ENCODE assay signal across 17 cellular contexts in genomic region chr5:119319890-119320289, GRCh38. TPM values are rescaled to one million over a fixed set of nuclear protein-coding genes. Genes with fewer than 3 reads are reported as not detected.
DNase-seq lines count a peak whose midpoint lies in the region; ATAC-seq, FAIRE-seq and TF ChIP-seq lines count a peak whose summit lies in the region.
"Had no signal": no experiment of that assay in that cellular context is flagged by ENCODE, and none has a peak within 500 bp of the region (broad histone marks: within the 10 kb centered on the region; RNA-seq: fewer than 3 reads in every experiment).

No MANE protein-coding gene starts in this region.

- H3K27me3 Mint-ChIP-seq in activated CD4-positive, alpha-beta T cell treated with anti-CD3 and anti-CD28 coated beads, Interleukin-2, amount 10 ng/mL, durations not matched to agents 7 days and 5 days: no peaks in the 10 kb centered on the region
- H3K27me3 Mint-ChIP-seq in natural killer cell (ENCODE audit: low read depth in 2 of 2) (no peaks in the 10 kb centered on the region), glutamatergic neuron (ENCODE audit: unreplicated experiment) (no peaks in the 10 kb centered on the region)

- H3K27me3 ChIP-seq in HepG2 (ENCODE audit: control insufficient read depth in 1 of 2, insufficient read depth in 2 of 2, low read length in 2 of 2): no peaks in the 10 kb centered on the region
- H3K27me3 ChIP-seq: tibial artery had no signal

- H3K27ac ChIP-seq in HepG2 (ENCODE audit: extremely low read length, insufficient read depth, low read length): no peak overlapping the region
- H3K27ac ChIP-seq: C4-2B, tibial artery had no signal

- CTCF ChIA-PET in activated CD4-positive, alpha-beta T cell treated with anti-CD3 and anti-CD28 coated beads, Interleukin-2, amount 10 ng/mL, durations not matched to agents 7 days and 5 days (lab: Charles Lee): no interaction called here
- CTCF ChIA-PET in HepG2 (lab: Yijun Ruan, JAX; ENCODE audit: low intra/inter-chr PET ratio, low total read pairs): no interaction called here

- FAIRE-seq in GM12892 (lab: Jason Lieb, UNC) (peak; percentile 38), HepG2 (lab: Jason Lieb, UNC) (no peak)
- FAIRE-seq: A549, kidney had no signal

- no peak overlapping the region for H2AFZ ChIP-seq in HepG2 (ENCODE audit: low read length)

- WGBS in HepG2 (ENCODE audit: low lambda C conversion rate): 94% methylated on average over 5 of the region's 5 CpGs

- H3K9ac ChIP-seq in HepG2 (ENCODE audit: insufficient read depth, low read depth, low read length): no peak overlapping the region

- no peaks in the 10 kb centered on the region for H4K20me1 ChIP-seq in HepG2 (ENCODE audit: insufficient read depth, low read length)

- POLR2A ChIA-PET in activated CD4-positive, alpha-beta T cell treated with anti-CD3 and anti-CD28 coated beads, Interleukin-2, amount 10 ng/mL, durations not matched to agents 7 days and 5 days (lab: Charles Lee): no interaction called here
- POLR2A ChIA-PET in HepG2 (lab: Yijun Ruan, JAX): no interaction called here

- TF ChIP-seq CTCF in natural killer cell (IDR thresholded peaks at IDR 0.05) (no peak), glutamatergic neuron (IDR thresholded peaks at IDR 0.05; ENCODE audit: partially characterized antibody, unreplicated experiment) (no peak), HepG2 (CRISPR knock-in tag; IDR thresholded peaks at IDR 0.05) (no peak)

- no peak for TF ChIP-seq POLR2A in GM12892 (IDR thresholded peaks at IDR 0.05; ENCODE audit: low read depth, low read length)
- TF ChIP-seq POLR2A in HepG2 (IDR thresholded peaks at IDR 0.05; ENCODE audit: insufficient read depth in 1 of 2, low read depth in 2 of 2, low read length in 2 of 2): no peak

- in situ Hi-C loops in HepG2 (cut with HindIII; ENCODE audit: extremely low pct_ligation_motif_present, low pct_unique_long_range_greater_than_20kb): no loop called here

- no peak for ATAC-seq in activated naive CD4-positive, alpha-beta T cell treated with anti-CD3 and anti-CD28 coated beads, Interleukin-2, amount 50 U/mL, for 72 hours
- no peak for ATAC-seq in natural killer cell
- ATAC-seq in HepG2: no peak
- ATAC-seq: A549 had no signal

- TF ChIP-seq RAD21 in HepG2 (CRISPR knock-in tag; IDR thresholded peaks at IDR 0.05): no peak

- no TSS peak for BruUV-seq in HepG2 (replicated peaks; lab: Mats Ljungman, UMichigan)

- H3K79me2 ChIP-seq in HepG2 (ENCODE audit: insufficient read depth, low read length): no peaks in the 10 kb centered on the region

- intact Hi-C loops in natural killer cell (cut with micrococcal nuclease): loop anchor here (5.0 kb wide), 1 partner anchor 37 kb away; the partner anchor contains the start of gene TNFAIP8
- intact Hi-C loops in HepG2 (cut with micrococcal nuclease; ENCODE audit: unreplicated experiment): loop anchor here (5.0 kb wide), 1 partner anchor 92 kb away; no protein-coding TSS in a partner anchor

- H3K4me1 Mint-ChIP-seq in activated CD4-positive, alpha-beta T cell treated with anti-CD3 and anti-CD28 coated beads, Interleukin-2, amount 10 ng/mL, durations not matched to agents 7 days and 5 days: peaks cover 92% of the 10 kb centered on the region
- H3K4me1 Mint-ChIP-seq in natural killer cell (peaks cover 68 to 73% of the 10 kb centered on the region in 2 donors), glutamatergic neuron (ENCODE audit: low read depth, unreplicated experiment) (no peaks in the 10 kb centered on the region)

- H3K9me3 ChIP-seq in HepG2 (ENCODE audit: low read length): no peaks in the 10 kb centered on the region
- H3K9me3 ChIP-seq: A549, tibial artery had no signal

- no peak overlapping the region for H3K4me3 ChIP-seq in HepG2 (replicated peaks in 1 of 3; ENCODE audit: insufficient read depth in 1 of 3, low read depth in 2 of 3, low read length in 3 of 3)
- H3K4me3 ChIP-seq: A549, tibial artery had no signal

- H3K36me3 ChIP-seq in HepG2 (replicated peaks in 1 of 2; ENCODE audit: control insufficient read depth in 1 of 2, insufficient read depth in 2 of 2, low read length in 2 of 2): no peaks in the 10 kb centered on the region
- H3K36me3 ChIP-seq: tibial artery had no signal

- H3K4me1 ChIP-seq in HepG2 (ENCODE audit: insufficient read depth, low read length): peaks cover 41% of the 10 kb centered on the region

- DNase-seq in activated CD4-positive, alpha-beta T cell treated with anti-CD3 and anti-CD28 coated beads, Interleukin-2, amount 10 ng/mL, durations not matched to agents 7 days and 5 days: no peak
- DNase-seq in activated CD4-positive, alpha-beta T cell treated with anti-CD3 and anti-CD28 coated beads, Interleukin-2, amount 50 U/mL, for 4 hours: no peak
- DNase-seq in GM12892 (ENCODE audit: insufficient read length) (no peak), natural killer cell (no peak), glutamatergic neuron (no peak), HepG2 (ENCODE audit: low spot score) (no peak), germinal center (ENCODE audit: low spot score) (no peak)
- DNase-seq in activated naive CD4-positive, alpha-beta T cell treated with anti-CD3 and anti-CD28 coated beads, Interleukin-2, amount 50 U/mL, for 72 hours (ENCODE audit: low spot score in 2 of 2): no peak
- DNase-seq: activated CD4-positive, alpha-beta T cell treated with anti-CD3 and anti-CD28 coated beads for 1 hour; endodermal cell; Karpas-422; kidney; NCI-H1105 treated with DMSO at 0.1 percent for 48 hours; T1000; tibial artery had no signal

- peak overlapping the region; percentile 3 for H3K4me3 Mint-ChIP-seq in activated CD4-positive, alpha-beta T cell treated with anti-CD3 and anti-CD28 coated beads, Interleukin-2, amount 10 ng/mL, durations not matched to agents 7 days and 5 days
- H3K4me3 Mint-ChIP-seq in natural killer cell: no peak overlapping the region
- no peak overlapping the region for H3K4me3 Mint-ChIP-seq in glutamatergic neuron (ENCODE audit: unreplicated experiment)
- H3K4me3 Mint-ChIP-seq: endodermal cell had no signal

- H3K4me2 ChIP-seq in HepG2 (ENCODE audit: low read depth, low read length): no peak overlapping the region
- H3K4me2 ChIP-seq: A549 had no signal

- no peaks in the 10 kb centered on the region for H3K9me3 Mint-ChIP-seq in activated CD4-positive, alpha-beta T cell treated with anti-CD3 and anti-CD28 coated beads, Interleukin-2, amount 10 ng/mL, durations not matched to agents 7 days and 5 days
- no peaks in the 10 kb centered on the region for H3K9me3 Mint-ChIP-seq in activated naive CD4-positive, alpha-beta T cell treated with anti-CD3 and anti-CD28 coated beads, Interleukin-2, amount 50 U/mL, for 72 hours
- H3K9me3 Mint-ChIP-seq in natural killer cell (no peaks in the 10 kb centered on the region), glutamatergic neuron (ENCODE audit: unreplicated experiment) (peaks cover 2% of the 10 kb centered on the region)
- H3K9me3 Mint-ChIP-seq: endodermal cell had no signal

- H3K36me3 Mint-ChIP-seq in activated CD4-positive, alpha-beta T cell treated with anti-CD3 and anti-CD28 coated beads, Interleukin-2, amount 10 ng/mL, durations not matched to agents 7 days and 5 days (ENCODE audit: low read depth): peaks cover 52% of the 10 kb centered on the region
- H3K36me3 Mint-ChIP-seq in activated naive CD4-positive, alpha-beta T cell treated with anti-CD3 and anti-CD28 coated beads, Interleukin-2, amount 50 U/mL, for 72 hours: peaks cover 7 to 20% of the 10 kb centered on the region in 2 donors
- no peaks in the 10 kb centered on the region for H3K36me3 Mint-ChIP-seq in natural killer cell
- H3K36me3 Mint-ChIP-seq in glutamatergic neuron (ENCODE audit: unreplicated experiment): no peaks in the 10 kb centered on the region

- H3K27ac Mint-ChIP-seq in activated CD4-positive, alpha-beta T cell treated with anti-CD3 and anti-CD28 coated beads, Interleukin-2, amount 10 ng/mL, durations not matched to agents 7 days and 5 days: no peak overlapping the region
- H3K27ac Mint-ChIP-seq in activated naive CD4-positive, alpha-beta T cell treated with anti-CD3 and anti-CD28 coated beads, Interleukin-2, amount 50 U/mL, for 72 hours: peak overlapping the region; percentile 57 to 86
- peak overlapping the region; percentile 71 to 81 for H3K27ac Mint-ChIP-seq in natural killer cell
- no peak overlapping the region for H3K27ac Mint-ChIP-seq in glutamatergic neuron (ENCODE audit: unreplicated experiment)
- H3K27ac Mint-ChIP-seq: endodermal cell had no signal

- no peak for TF ChIP-seq EP300 in HepG2 (IDR thresholded peaks at IDR 0.05; ENCODE audit: low read depth in 2 of 2, low read length in 2 of 2)
- TF ChIP-seq EP300 in HepG2 (CRISPR knock-in tag; IDR thresholded peaks at IDR 0.05; ENCODE audit: borderline replicate concordance): no peak

RNA-seq across cellular contexts. Expression of gene TNFAIP8, which starts 35.9 kb away (rescaled TPM):
- total RNA-seq in activated CD4-positive, alpha-beta T cell treated with anti-CD3 and anti-CD28 coated beads, Interleukin-2, amount 10 ng/mL, durations not matched to agents 7 days and 5 days: 100 to 1,000 TPM; 167 to 184 TPM
- polyA plus RNA-seq in GM12892 (2012; ENCODE audit: missing spikeins): 104 TPM
- total RNA-seq in activated naive CD4-positive, alpha-beta T cell treated with anti-CD3 and anti-CD28 coated beads, Interleukin-2, amount 50 U/mL, for 72 hours: 100 to 1,000 TPM; 110 to 146 TPM
- total RNA-seq in natural killer cell: 10 to 100 TPM; 47.6 to 87.5 (median 76.3) TPM
- total RNA-seq in glutamatergic neuron (ENCODE audit: unreplicated experiment): 2.5 TPM
- 11.2 and 14.9 TPM in 2 replicates for total RNA-seq in HepG2 (2016; rRNA removed; fragmentation: Illumina TruSeq; extraction: Trizol)
- total RNA-seq in HepG2 (2016; cell fraction: cytosol; rRNA removed; fragmentation: Illumina TruSeq; extraction: Trizol; ENCODE audit: low read depth): 3.2 and 3.7 TPM in 2 replicates
- total RNA-seq in HepG2 (2016; cell fraction: insoluble cytoplasmic fraction; rRNA removed; fragmentation: Illumina TruSeq; extraction: Trizol): 13.3 and 15.4 TPM in 2 replicates
- total RNA-seq in HepG2 (2016; cell fraction: membrane; rRNA removed; fragmentation: Illumina TruSeq; extraction: Trizol): 7.0 and 8.4 TPM in 2 replicates
- total RNA-seq in HepG2 (2016; cell fraction: nucleus; rRNA removed; fragmentation: Illumina TruSeq; extraction: Trizol): 3.7 and 5.8 TPM in 2 replicates
- polyA plus RNA-seq in HepG2 (2011; rRNA removed): 4.9 and 6.4 TPM in 2 replicates
- 6.7 and 7.1 TPM in 2 replicates for polyA plus RNA-seq in HepG2 (2011; cell fraction: cytosol; rRNA removed)
- 2.5 TPM in 2 replicates for polyA plus RNA-seq in HepG2 (2011; cell fraction: nucleus; rRNA removed)
- polyA plus RNA-seq in HepG2 (2012): 6.2 and 6.6 TPM in 2 replicates
- 1.0 and 1.2 TPM in 2 replicates for polyA plus RNA-seq in HepG2 (2016; cell fraction: cytosol; fragmentation: Illumina TruSeq; extraction: Trizol; ENCODE audit: low read depth)
- 16.1 and 16.3 TPM in 2 replicates for polyA plus RNA-seq in HepG2 (2016; cell fraction: insoluble cytoplasmic fraction; fragmentation: Illumina TruSeq; extraction: Trizol; ENCODE audit: low read depth)
- polyA plus RNA-seq in HepG2 (2016; cell fraction: membrane; fragmentation: Illumina TruSeq; extraction: Trizol; ENCODE audit: low read depth): 2.5 and 2.7 TPM in 2 replicates
- polyA plus RNA-seq in HepG2 (2016; cell fraction: nucleus; fragmentation: Illumina TruSeq; extraction: Trizol; ENCODE audit: insufficient read depth, low read depth): 5.1 and 5.5 TPM in 2 replicates
- polyA minus RNA-seq in HepG2 (2011; rRNA and poly(A)+ RNA removed; ENCODE audit: low replicate concordance): 3.0 and 11.3 TPM in 2 replicates
- 8.5 and 9.0 TPM in 2 replicates for polyA minus RNA-seq in HepG2 (2011; cell fraction: cytosol; rRNA and poly(A)+ RNA removed)
- 5.5 and 10.3 TPM in 2 replicates for polyA minus RNA-seq in HepG2 (2011; cell fraction: nucleus; rRNA and poly(A)+ RNA removed)

Comparison
In these comparisons a context has a peak if more than half of its experiments do, and no peak if none do; other contexts are left out.
1. H3K27ac Mint-ChIP-seq: peak in activated naive CD4-positive, alpha-beta T cell treated with anti-CD3 and anti-CD28 coated beads, Interleukin-2, amount 50 U/mL, for 72 hours (2 of 2) and natural killer cell (2 of 2); none in activated CD4-positive, alpha-beta T cell treated with anti-CD3 and anti-CD28 coated beads, Interleukin-2, amount 10 ng/mL, durations not matched to agents 7 days and 5 days (single experiment) and glutamatergic neuron (single experiment).